ENCODE assay signal across 9 cellular contexts in the genomic region with DNA sequence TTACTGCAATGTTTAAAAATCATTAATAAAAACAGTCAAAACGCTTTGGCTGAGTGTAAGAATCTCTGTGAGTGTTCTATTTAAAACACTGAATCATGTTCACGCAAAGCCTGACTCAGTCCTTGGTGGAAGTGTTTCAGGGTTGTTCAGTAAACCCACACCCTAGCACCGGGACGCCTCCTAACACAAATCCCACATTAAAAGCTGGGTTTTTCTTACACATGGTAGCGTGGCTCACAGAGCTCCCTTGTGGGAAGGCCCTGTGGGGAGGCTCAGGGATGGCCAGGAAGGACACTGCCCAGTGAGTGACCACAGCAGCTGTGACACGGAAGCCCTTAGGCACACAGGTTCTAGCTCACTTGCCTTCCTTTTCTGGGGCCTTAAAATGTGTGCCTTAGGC.
DNase-seq lines count a peak whose midpoint lies in the region; ATAC-seq lines count a peak whose summit lies in the region.
"Had no signal": no experiment of that assay in that cellular context is flagged by ENCODE, and none has a peak within 500 bp of the region (broad histone marks: within the 10 kb centered on the region; RNA-seq: fewer than 3 reads in every experiment).

No MANE protein-coding gene starts in this region.

- CTCF ChIA-PET in CD4-positive, alpha-beta memory T cell (lab: Charles Lee; ENCODE audit: partially characterized antibody): interaction anchor here (0.8 to 10.0 kb wide), 9 partner anchors 9 to 444 kb away, joined by 3 to 150 read pairs (median 4); partner anchors contain the start of genes ATXN1 and MYLIP

- no peaks in the 10 kb centered on the region for H3K27me3 ChIP-seq in CD4-positive, alpha-beta memory T cell (ENCODE audit: insufficient read depth, low read length)
- H3K27me3 ChIP-seq in esophagus (ENCODE audit: control insufficient read depth in 1 of 2, insufficient read depth in 2 of 2, low read length in 2 of 2): no peaks in the 10 kb centered on the region

- intact Hi-C loops in CD4-positive, alpha-beta memory T cell (cut with micrococcal nuclease): no loop called here

- H3K36me3 ChIP-seq in CD4-positive, alpha-beta memory T cell (ENCODE audit: insufficient read depth, low read length): no peaks in the 10 kb centered on the region
- no peaks in the 10 kb centered on the region for H3K36me3 ChIP-seq in esophagus (ENCODE audit: control insufficient read depth in 2 of 2, insufficient read depth in 2 of 2, low read length in 1 of 2)

- H3K4me1 ChIP-seq in CD4-positive, alpha-beta memory T cell (ENCODE audit: insufficient read depth, low read length): peaks cover 70% of the 10 kb centered on the region
- H3K4me1 ChIP-seq in esophagus (ENCODE audit: control insufficient read depth in 2 of 2, insufficient read depth in 2 of 2, low read length in 1 of 2): peaks cover 4 to 17% of the 10 kb centered on the region in 2 donors

- peaks cover 45 to 73% (median 62%) of the 10 kb centered on the region in 4 donors for H3K4me1 Mint-ChIP-seq in CD4-positive, alpha-beta memory T cell

- no peak overlapping the region for H3K4me3 ChIP-seq in CD4-positive, alpha-beta memory T cell (ENCODE audit: low read length in 2 of 2)
- no peak overlapping the region for H3K4me3 ChIP-seq in esophagus (ENCODE audit: low read depth in 1 of 2, low read length in 2 of 2)
- H3K4me3 ChIP-seq in skeletal muscle cell (ENCODE audit: low read depth, low read length): no peak overlapping the region

- ATAC-seq in HG03565 (IDR thresholded peaks at IDR 0.05; ENCODE audit: unreplicated experiment): no peak

- H3K27ac ChIP-seq in CD4-positive, alpha-beta memory T cell (ENCODE audit: low read depth, low read length): peak overlapping the region; percentile 50
- peak overlapping the region; percentile 56 to 69 for H3K27ac ChIP-seq in esophagus (ENCODE audit: low read depth in 2 of 2, low read length in 1 of 2)

- H3K27me3 Mint-ChIP-seq in CD4-positive, alpha-beta memory T cell: no peaks in the 10 kb centered on the region

- POLR2A ChIA-PET in CD4-positive, alpha-beta memory T cell (lab: Charles Lee; ENCODE audit: partially characterized antibody): interaction anchor here (1.4 to 3.2 kb wide), 3 partner anchors 14 to 452 kb away, joined by 3 to 14 read pairs (median 14); partner anchors contain the start of gene ATXN1

- WGBS in esophagus, 2 donors: 41 to 44% methylated on average over 6 of the region's 6 CpGs

- H3K27ac Mint-ChIP-seq in CD4-positive, alpha-beta memory T cell: peak overlapping the region; percentile 93 to 98 (median 97)

- H3K36me3 Mint-ChIP-seq in CD4-positive, alpha-beta memory T cell: peaks cover 3 to 8% of the 10 kb centered on the region in 2 donors

- no peaks in the 10 kb centered on the region for H3K9me3 Mint-ChIP-seq in CD4-positive, alpha-beta memory T cell

- H3K4me3 Mint-ChIP-seq in CD4-positive, alpha-beta memory T cell: peak overlapping the region in 5 of 8 donors; percentile 20 to 89 (median 85)

- no peaks in the 10 kb centered on the region for H3K9me3 ChIP-seq in CD4-positive, alpha-beta memory T cell (ENCODE audit: control insufficient read depth in 1 of 2, low read length in 2 of 2)
- no peaks in the 10 kb centered on the region for H3K9me3 ChIP-seq in esophagus (ENCODE audit: control insufficient read depth in 2 of 2, insufficient read depth in 1 of 2, low read depth in 1 of 2, low read length in 1 of 2)

- no peak for DNase-seq in CD4-positive, alpha-beta memory T cell
- DNase-seq in activated CD4-positive, alpha-beta T cell treated with anti-CD3 and anti-CD28 coated beads, Interleukin-2, amount 50 U/mL, for 48 hours: peak; percentile 42 to 53
- peak; percentile 62 for DNase-seq in skeletal muscle cell (ENCODE audit: low read depth)
- DNase-seq in HuH-7 (ENCODE audit: low spot score): no peak
- no peak for DNase-seq in midbrain (lab: John Stamatoyannopoulos, UW)
- DNase-seq in NCI-H2227 treated with DMSO at 0.1 percent for 48 hours (lab: John Stamatoyannopoulos, UW): no peak
- DNase-seq: small intestine had no signal

Comparison
In these comparisons a context has a peak if more than half of its experiments do, and no peak if none do; other contexts are left out.
1. DNase-seq: peak in activated CD4-positive, alpha-beta T cell treated with anti-CD3 and anti-CD28 coated beads, Interleukin-2, amount 50 U/mL, for 48 hours (2 of 2) and skeletal muscle cell (single experiment); none in CD4-positive, alpha-beta memory T cell (0 of 5), HuH-7 (single experiment), midbrain (single experiment) and NCI-H2227 treated with DMSO at 0.1 percent for 48 hours (single experiment).